In genomic region chr4:55907469-55907868, GRCh38 we compare ENCODE assay signal across 1 cellular context.
A peak's percentile ranks its signal among the peaks of the same experiment; 100 is the strongest.
TF ChIP-seq lines count a peak whose summit lies in the region.

No MANE protein-coding gene starts in this region.

TF ChIP-seq in HepG2, 621 proteins besides CTCF, POLR2A, EP300 and RAD21:
- TF ChIP-seq ZBTB40 (IDR thresholded peaks at IDR 0.05) (peak; percentile 26; the same call in 1 of the 2 replicates), ZBTB40 (CRISPR knock-in tag; IDR thresholded peaks at IDR 0.05) (no peak), E2F5 (CRISPR knock-in tag; conservative IDR thresholded peaks at IDR 0.05) (no peak), ZNF225 (CRISPR knock-in tag; IDR thresholded peaks at IDR 0.05) (no peak)
